Comparison of ENCODE assay signal across 8 cellular contexts in genomic region chr5:77077821-77078176, GRCh38. TPM values are rescaled to one million over a fixed set of nuclear protein-coding genes. Genes with fewer than 3 reads are reported as not detected.
DNase-seq lines count a peak whose midpoint lies in the region; ATAC-seq and TF ChIP-seq lines count a peak whose summit lies in the region.

No MANE protein-coding gene starts in this region.

- H3K27ac ChIP-seq in RWPE1 (no peak overlapping the region), fibroblast of lung (ENCODE audit: insufficient read depth, low read length) (no peak overlapping the region), skin epidermis (peak overlapping the region in 4 of 21 experiments; percentile 14 to 61 (median 42)), PC-9 (no peak overlapping the region)

- no peaks in the 10 kb centered on the region for H3K36me3 ChIP-seq in fibroblast of lung (ENCODE audit: control insufficient read depth, insufficient read depth, low read length)
- H3K36me3 ChIP-seq in PC-9 (ENCODE audit: low read depth) = no peaks in the 10 kb centered on the region

- H3K4me3 ChIP-seq in fibroblast of lung (replicated peaks in 1 of 4; ENCODE audit: control extremely low read depth in 1 of 4, insufficient read depth in 1 of 4, low read depth in 3 of 4, low read length in 4 of 4) = peak overlapping the region in 1 of 4 experiments; percentile 43
- peak overlapping the region; percentile 32 to 60 (median 41) for H3K4me3 ChIP-seq in skin epidermis
- no peak overlapping the region for H3K4me3 ChIP-seq in foreskin fibroblast (ENCODE audit: low read depth in 1 of 2, low read length in 2 of 2)
- no peak overlapping the region for H3K4me3 ChIP-seq in PC-9

- H4K20me1 ChIP-seq in fibroblast of lung (ENCODE audit: control insufficient read depth, extremely low read depth, insufficient read depth, low read length) = no peaks in the 10 kb centered on the region
- peaks cover 3% of the 10 kb centered on the region for H4K20me1 ChIP-seq in PC-9 (ENCODE audit: insufficient read depth)

- POLR2A ChIA-PET in RWPE1 (lab: Yijun Ruan, JAX; ENCODE audit: low non-redundant PET) (no interaction called here), PC-9 (lab: Charles Lee; ENCODE audit: unreplicated experiment) (no interaction called here)

- DNase-seq in RWPE1 (ENCODE audit: low spot score) = no peak
- no peak for DNase-seq in fibroblast of lung (ENCODE audit: low read depth in 2 of 2)
- no peak for DNase-seq in foreskin fibroblast
- DNase-seq in PC-9 = no peak

- H3F3A ChIP-seq in PC-9 (ENCODE audit: insufficient read depth, low read depth) = no peaks in the 10 kb centered on the region

- H3K79me2 ChIP-seq in fibroblast of lung (ENCODE audit: control insufficient read depth, insufficient read depth, low read length) (no peaks in the 10 kb centered on the region), PC-9 (ENCODE audit: low read depth) (no peaks in the 10 kb centered on the region)

- CTCF ChIA-PET in RWPE1 (lab: Yijun Ruan, JAX) = interaction anchor here (0.6 to 2.0 kb wide), 13 partner anchors 8 to 1789 kb away, joined by 3 to 18 read pairs (median 4); partner anchors contain the start of genes WDR41 and ZBED3
- CTCF ChIA-PET in PC-9 (lab: Charles Lee) = no interaction called here

- no TSS peak for BruUV-seq in PC-9 (replicated peaks; lab: Mats Ljungman, UMichigan)

- H2AFZ ChIP-seq in fibroblast of lung (ENCODE audit: low read length) = peak overlapping the region; percentile 73
- no peak overlapping the region for H2AFZ ChIP-seq in PC-9

- intact Hi-C loops in PC-9 (cut with micrococcal nuclease; ENCODE audit: unreplicated experiment) = no loop called here

- peak overlapping the region; percentile 79 for H3K4me2 ChIP-seq in fibroblast of lung (ENCODE audit: extremely low read depth, insufficient read depth, low read length)
- no peak overlapping the region for H3K4me2 ChIP-seq in PC-9

- H3K4me1 ChIP-seq in fibroblast of lung (ENCODE audit: control insufficient read depth, extremely low read depth, insufficient read depth, low read length) = peaks cover 8% of the 10 kb centered on the region
- no peaks in the 10 kb centered on the region for H3K4me1 ChIP-seq in PC-9 (replicated peaks; ENCODE audit: insufficient read depth)

- no peak overlapping the region for H3K9ac ChIP-seq in fibroblast of lung (ENCODE audit: insufficient read depth, low read length)

- H3K9me3 ChIP-seq in fibroblast of lung (ENCODE audit: control insufficient read depth, insufficient read depth, low read depth, low read length) = no peaks in the 10 kb centered on the region
- H3K9me3 ChIP-seq in PC-9 (ENCODE audit: insufficient read depth, low read depth) = no peaks in the 10 kb centered on the region

- no peaks in the 10 kb centered on the region for H3K9me2 ChIP-seq in PC-9 (ENCODE audit: insufficient read depth)

- peak; percentile 5 for ATAC-seq in GM19463 (IDR thresholded peaks at IDR 0.05; ENCODE audit: unreplicated experiment)
- ATAC-seq in HG03469 (IDR thresholded peaks at IDR 0.05; ENCODE audit: unreplicated experiment) = no peak
- no peak for ATAC-seq in HG02678 (IDR thresholded peaks at IDR 0.05; ENCODE audit: unreplicated experiment)

- TF ChIP-seq CTCF in RWPE1 (conservative IDR thresholded peaks at IDR 0.05; ENCODE audit: low read depth) (peak; percentile 17; the same call in 1 of the 2 replicates), fibroblast of lung (conservative IDR thresholded peaks at IDR 0.05 in 1 of 2, IDR thresholded peaks at IDR 0.05 in 1 of 2; ENCODE audit: low read depth in 1 of 2, low read length in 2 of 2) (no peak), foreskin fibroblast (IDR thresholded peaks at IDR 0.05; ENCODE audit: low read depth, low read length) (no peak), PC-9 (conservative IDR thresholded peaks at IDR 0.05) (no peak)

- H3K27me3 ChIP-seq in fibroblast of lung (ENCODE audit: control insufficient read depth, insufficient read depth, low read length) = no peaks in the 10 kb centered on the region
- H3K27me3 ChIP-seq in PC-9 (ENCODE audit: insufficient read depth, low read depth) = no peaks in the 10 kb centered on the region

RNA-seq across cellular contexts. Expression of gene ZBED3, which starts 9.3 kb away (rescaled TPM):
- total RNA-seq in fibroblast of lung (1.0 and 1.7 TPM in 2 replicates), PC-9 (2021) (6.1 and 12.3 TPM in 2 replicates)
- 3.0 and 4.6 TPM in 2 replicates for polyA plus RNA-seq in fibroblast of lung
- 2.1 and 2.2 TPM in 2 replicates for polyA plus RNA-seq in fibroblast of lung (2012)
- polyA minus RNA-seq in fibroblast of lung (ENCODE audit: low replicate concordance) = 2.8 and 3.1 TPM in 2 replicates

RNA-seq across cellular contexts. Expression of gene AGGF1, which starts 47.6 kb away (rescaled TPM):
- total RNA-seq in fibroblast of lung (25.1 and 25.2 TPM in 2 replicates), PC-9 (2021) (15.4 and 19.4 TPM in 2 replicates)
- 14.1 and 15.5 TPM in 2 replicates for polyA plus RNA-seq in fibroblast of lung
- polyA plus RNA-seq in fibroblast of lung (2012) = 13.2 and 14.5 TPM in 2 replicates
- polyA minus RNA-seq in fibroblast of lung (ENCODE audit: low replicate concordance) = 1.3 TPM in 2 replicates

Comparison
In these comparisons a context has a peak if more than half of its experiments do, and no peak if none do; other contexts are left out.
1. H3K4me3 ChIP-seq: peak in skin epidermis (7 of 7); none in foreskin fibroblast (0 of 2) and PC-9 (single experiment).